In the genomic region with DNA sequence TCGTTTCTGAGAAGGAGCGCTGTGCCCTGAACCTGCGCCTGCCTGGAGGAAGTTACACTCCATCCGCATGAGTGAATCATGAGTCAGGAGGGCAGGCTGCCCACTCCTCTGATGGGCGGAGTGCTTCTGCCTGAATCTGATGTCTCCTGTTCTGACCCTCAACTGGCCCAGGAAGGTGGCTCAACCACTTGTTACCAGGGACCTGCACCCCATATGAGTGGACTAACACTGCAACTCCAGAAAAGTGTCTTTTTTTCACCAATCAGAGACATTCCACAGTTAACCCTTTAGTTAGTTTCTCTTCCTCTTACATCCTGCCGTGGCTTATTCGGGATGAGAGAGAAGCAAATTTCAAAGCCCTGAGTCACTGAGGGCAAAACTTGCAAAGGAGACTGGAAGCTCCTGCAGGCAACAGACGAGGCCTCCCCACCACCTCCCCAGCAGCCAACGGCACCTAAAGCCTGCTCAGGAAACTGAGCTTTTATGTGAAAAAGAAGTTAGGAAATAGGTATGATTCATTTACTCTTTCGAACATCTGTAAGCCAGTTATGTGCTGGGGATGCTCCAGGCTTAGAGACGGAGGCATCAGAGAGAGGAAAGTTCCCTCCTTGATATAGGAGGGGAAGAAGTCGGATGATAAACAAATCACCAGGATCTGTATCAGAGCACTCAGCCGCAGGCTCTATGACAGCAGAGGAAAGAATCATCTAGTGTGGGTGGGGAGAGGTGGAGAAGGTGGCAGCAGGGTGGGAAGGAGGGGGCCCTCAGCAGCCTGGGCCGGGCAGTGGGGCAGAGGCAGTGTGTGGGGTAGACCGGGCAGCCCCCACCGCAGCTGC, we compare ENCODE assay signal across 1 cellular context.
TF ChIP-seq lines count a peak whose summit lies in the region.

No MANE protein-coding gene starts in this region.

TF ChIP-seq in HEK293, 187 proteins besides CTCF, POLR2A, EP300 and RAD21 (continued from another document):
- TF ChIP-seq, protein P1, sequence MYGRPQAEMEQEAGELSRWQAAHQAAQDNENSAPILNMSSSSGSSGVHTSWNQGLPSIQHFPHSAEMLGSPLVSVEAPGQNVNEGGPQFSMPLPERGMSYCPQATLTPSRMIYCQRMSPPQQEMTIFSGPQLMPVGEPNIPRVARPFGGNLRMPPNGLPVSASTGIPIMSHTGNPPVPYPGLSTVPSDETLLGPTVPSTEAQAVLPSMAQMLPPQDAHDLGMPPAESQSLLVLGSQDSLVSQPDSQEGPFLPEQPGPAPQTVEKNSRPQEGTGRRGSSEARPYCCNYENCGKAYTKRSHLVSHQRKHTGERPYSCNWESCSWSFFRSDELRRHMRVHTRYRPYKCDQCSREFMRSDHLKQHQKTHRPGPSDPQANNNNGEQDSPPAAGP (tag by site-specific recombination; IDR thresholded peaks at IDR 0.05) = 0 out of 2 replicates have a peak, but pooled peaks have one; percentile 18
- TF ChIP-seq ZNF214 (tag by site-specific recombination; IDR thresholded peaks at IDR 0.05; ENCODE audit: borderline replicate concordance) (no peak), ZNF335 (tag by site-specific recombination; conservative IDR thresholded peaks at IDR 0.05) (0 out of 2 replicates have a peak, but pooled peaks have one; percentile 13), EGR2 (tag by site-specific recombination; IDR thresholded peaks at IDR 0.05; ENCODE audit: low read depth) (peak; percentile 82)
- TF ChIP-seq, protein P2, sequence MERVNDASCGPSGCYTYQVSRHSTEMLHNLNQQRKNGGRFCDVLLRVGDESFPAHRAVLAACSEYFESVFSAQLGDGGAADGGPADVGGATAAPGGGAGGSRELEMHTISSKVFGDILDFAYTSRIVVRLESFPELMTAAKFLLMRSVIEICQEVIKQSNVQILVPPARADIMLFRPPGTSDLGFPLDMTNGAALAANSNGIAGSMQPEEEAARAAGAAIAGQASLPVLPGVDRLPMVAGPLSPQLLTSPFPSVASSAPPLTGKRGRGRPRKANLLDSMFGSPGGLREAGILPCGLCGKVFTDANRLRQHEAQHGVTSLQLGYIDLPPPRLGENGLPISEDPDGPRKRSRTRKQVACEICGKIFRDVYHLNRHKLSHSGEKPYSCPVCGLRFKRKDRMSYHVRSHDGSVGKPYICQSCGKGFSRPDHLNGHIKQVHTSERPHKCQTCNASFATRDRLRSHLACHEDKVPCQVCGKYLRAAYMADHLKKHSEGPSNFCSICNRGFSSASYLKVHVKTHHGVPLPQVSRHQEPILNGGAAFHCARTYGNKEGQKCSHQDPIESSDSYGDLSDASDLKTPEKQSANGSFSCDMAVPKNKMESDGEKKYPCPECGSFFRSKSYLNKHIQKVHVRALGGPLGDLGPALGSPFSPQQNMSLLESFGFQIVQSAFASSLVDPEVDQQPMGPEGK (tag by site-specific recombination; IDR thresholded peaks at IDR 0.05) = no peak
- TF ChIP-seq, protein P3, sequence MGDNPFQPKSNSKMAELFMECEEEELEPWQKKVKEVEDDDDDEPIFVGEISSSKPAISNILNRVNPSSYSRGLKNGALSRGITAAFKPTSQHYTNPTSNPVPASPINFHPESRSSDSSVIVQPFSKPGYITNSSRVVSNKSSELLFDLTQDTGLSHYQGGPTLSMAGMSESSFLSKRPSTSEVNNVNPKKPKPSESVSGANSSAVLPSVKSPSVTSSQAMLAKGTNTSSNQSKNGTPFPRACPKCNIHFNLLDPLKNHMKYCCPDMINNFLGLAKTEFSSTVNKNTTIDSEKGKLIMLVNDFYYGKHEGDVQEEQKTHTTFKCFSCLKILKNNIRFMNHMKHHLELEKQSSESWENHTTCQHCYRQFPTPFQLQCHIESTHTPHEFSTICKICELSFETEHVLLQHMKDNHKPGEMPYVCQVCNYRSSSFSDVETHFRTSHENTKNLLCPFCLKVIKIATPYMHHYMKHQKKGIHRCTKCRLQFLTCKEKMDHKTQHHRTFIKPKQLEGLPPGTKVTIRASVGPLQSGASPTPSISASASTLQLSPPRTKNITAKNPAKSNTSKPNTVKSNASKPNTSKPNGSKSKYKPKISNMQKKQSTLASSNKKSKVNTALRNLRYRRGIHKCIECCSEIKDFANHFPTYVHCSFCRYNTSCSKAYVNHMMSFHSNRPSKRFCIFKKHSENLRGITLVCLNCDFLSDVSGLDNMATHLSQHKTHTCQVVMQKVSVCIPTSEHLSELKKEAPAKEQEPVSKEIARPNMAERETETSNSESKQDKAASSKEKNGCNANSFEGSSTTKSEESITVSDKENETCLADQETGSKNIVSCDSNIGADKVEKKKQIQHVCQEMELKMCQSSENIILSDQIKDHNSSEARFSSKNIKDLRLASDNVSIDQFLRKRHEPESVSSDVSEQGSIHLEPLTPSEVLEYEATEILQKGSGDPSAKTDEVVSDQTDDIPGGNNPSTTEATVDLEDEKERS (tag by site-specific recombination; IDR thresholded peaks at IDR 0.05) = no peak
- TF ChIP-seq, protein P4, sequence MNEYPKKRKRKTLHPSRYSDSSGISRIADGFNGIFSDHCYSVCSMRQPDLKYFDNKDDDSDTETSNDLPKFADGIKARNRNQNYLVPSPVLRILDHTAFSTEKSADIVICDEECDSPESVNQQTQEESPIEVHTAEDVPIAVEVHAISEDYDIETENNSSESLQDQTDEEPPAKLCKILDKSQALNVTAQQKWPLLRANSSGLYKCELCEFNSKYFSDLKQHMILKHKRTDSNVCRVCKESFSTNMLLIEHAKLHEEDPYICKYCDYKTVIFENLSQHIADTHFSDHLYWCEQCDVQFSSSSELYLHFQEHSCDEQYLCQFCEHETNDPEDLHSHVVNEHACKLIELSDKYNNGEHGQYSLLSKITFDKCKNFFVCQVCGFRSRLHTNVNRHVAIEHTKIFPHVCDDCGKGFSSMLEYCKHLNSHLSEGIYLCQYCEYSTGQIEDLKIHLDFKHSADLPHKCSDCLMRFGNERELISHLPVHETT (tag by site-specific recombination; IDR thresholded peaks at IDR 0.05) = no peak
- TF ChIP-seq, protein P5, sequence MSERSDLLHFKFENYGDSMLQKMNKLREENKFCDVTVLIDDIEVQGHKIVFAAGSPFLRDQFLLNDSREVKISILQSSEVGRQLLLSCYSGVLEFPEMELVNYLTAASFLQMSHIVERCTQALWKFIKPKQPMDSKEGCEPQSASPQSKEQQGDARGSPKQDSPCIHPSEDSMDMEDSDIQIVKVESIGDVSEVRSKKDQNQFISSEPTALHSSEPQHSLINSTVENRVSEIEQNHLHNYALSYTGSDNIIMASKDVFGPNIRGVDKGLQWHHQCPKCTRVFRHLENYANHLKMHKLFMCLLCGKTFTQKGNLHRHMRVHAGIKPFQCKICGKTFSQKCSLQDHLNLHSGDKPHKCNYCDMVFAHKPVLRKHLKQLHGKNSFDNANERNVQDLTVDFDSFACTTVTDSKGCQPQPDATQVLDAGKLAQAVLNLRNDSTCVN (tag by site-specific recombination; optimal IDR thresholded peaks at IDR 0.05) = no peak
